In genomic region chr21:36989699-36990507, GRCh38 we compare ENCODE assay signal across 8 cellular contexts. TPM values are rescaled to one million over a fixed set of nuclear protein-coding genes. Genes with fewer than 3 reads are reported as not detected.
DNase-seq lines count a peak whose midpoint lies in the region; ATAC-seq and TF ChIP-seq lines count a peak whose summit lies in the region.

No MANE protein-coding gene starts in this region.

- H3K27me3 ChIP-seq in effector memory CD4-positive, alpha-beta T cell (replicated peaks; ENCODE audit: control insufficient read depth, insufficient read depth, low read length, poor library complexity, severe bottlenecking): no peaks in the 10 kb centered on the region
- H3K27me3 ChIP-seq in mesendoderm (ENCODE audit: insufficient read depth, low read length, poor library complexity): no peaks in the 10 kb centered on the region

- peak; percentile 93 for DNase-seq in Calu3
- peak; percentile 88 for DNase-seq in HT1080 (ENCODE audit: low read depth)
- DNase-seq in NOMO-1 (lab: John Stamatoyannopoulos, UW; ENCODE audit: unreplicated experiment in 2 of 2): peak; percentile 90 to 92
- peak; percentile 71 to 93 (median 80) for DNase-seq in activated CD8-positive, alpha-beta memory T cell treated with anti-CD3 and anti-CD28 coated beads for 48 hours (ENCODE audit: low read depth in 2 of 3, low spot score in 2 of 3)
- peak; percentile 65 to 81 (median 70) for DNase-seq in effector memory CD4-positive, alpha-beta T cell
- DNase-seq in mesendoderm: peak; percentile 92
- peak; percentile 82 for DNase-seq in stimulated activated CD8-positive, alpha-beta memory T cell treated with anti-CD3 and anti-CD28 coated beads, Interleukin-12 subunit alpha, Interleukin-12 subunit beta, amount 100 ng/mL, for 4 hours (ENCODE audit: low read depth)

- BruUV-seq in Calu3 (replicated peaks; lab: Mats Ljungman, UMichigan): no TSS peak

- no peak overlapping the region for H3K23ac ChIP-seq in mesendoderm (ENCODE audit: low read length)

- CTCF ChIA-PET in Calu3 (lab: Charles Lee): interaction anchor here (0.6 to 1.4 kb wide), 4 partner anchors 13 to 82 kb away, joined by 3 to 6 read pairs (median 3); partner anchors contain the start of gene HLCS

- no peaks in the 10 kb centered on the region for H3K79me2 ChIP-seq in mesendoderm (ENCODE audit: control insufficient read depth, insufficient read depth, low read length)

- no peaks in the 10 kb centered on the region for H3K36me3 ChIP-seq in effector memory CD4-positive, alpha-beta T cell (ENCODE audit: control insufficient read depth, insufficient read depth, low read length)
- no peaks in the 10 kb centered on the region for H3K36me3 ChIP-seq in mesendoderm (ENCODE audit: control insufficient read depth, insufficient read depth, low read length)

- ATAC-seq in GM21367 (IDR thresholded peaks at IDR 0.05; ENCODE audit: unreplicated experiment): peak; percentile 86

- peak overlapping the region; percentile 54 for H3K4me2 ChIP-seq in mesendoderm (ENCODE audit: low read length)

- H3K36me3 Mint-ChIP-seq in Calu3 (ENCODE audit: insufficient read depth, unreplicated experiment): peaks cover 12% of the 10 kb centered on the region

- intact Hi-C loops in Calu3 (cut with micrococcal nuclease; ENCODE audit: unreplicated experiment): no loop called here

- H3K27ac ChIP-seq in effector memory CD4-positive, alpha-beta T cell (ENCODE audit: insufficient read depth, low read length, poor library complexity, severe bottlenecking): peak overlapping the region; percentile 68
- H3K27ac ChIP-seq in mesendoderm (ENCODE audit: low read depth, low read length): peak overlapping the region; percentile 65

- H3K9me3 Mint-ChIP-seq in Calu3 (ENCODE audit: low read depth, unreplicated experiment): no peaks in the 10 kb centered on the region

- no peaks in the 10 kb centered on the region for H3K79me1 ChIP-seq in mesendoderm (ENCODE audit: low read length)

- H2BK5ac ChIP-seq in mesendoderm (ENCODE audit: low read length): no peak overlapping the region

- peak; percentile 45 for TF ChIP-seq CTCF in Calu3 (IDR thresholded peaks at IDR 0.05; ENCODE audit: unreplicated experiment)

- no peak overlapping the region for H4K5ac ChIP-seq in mesendoderm (ENCODE audit: low read length)

- H3K27me3 Mint-ChIP-seq in Calu3 (ENCODE audit: unreplicated experiment): no peaks in the 10 kb centered on the region

- peak overlapping the region; percentile 66 for H4K8ac ChIP-seq in mesendoderm (ENCODE audit: low read depth, low read length)

- H3K9me3 ChIP-seq in effector memory CD4-positive, alpha-beta T cell (ENCODE audit: control insufficient read depth, low read length): no peaks in the 10 kb centered on the region

- H3K4me1 Mint-ChIP-seq in Calu3 (ENCODE audit: low read depth, unreplicated experiment): peaks cover 9% of the 10 kb centered on the region

- peak overlapping the region; percentile 46 for H2BK120ac ChIP-seq in mesendoderm (ENCODE audit: low read depth, low read length)

- H3K4me1 ChIP-seq in effector memory CD4-positive, alpha-beta T cell (ENCODE audit: control insufficient read depth, insufficient read depth, low read length, poor library complexity, severe bottlenecking): peaks cover 3% of the 10 kb centered on the region
- peaks cover 7% of the 10 kb centered on the region for H3K4me1 ChIP-seq in mesendoderm (ENCODE audit: control insufficient read depth, low read depth, low read length)

- peak overlapping the region; percentile 71 for H3K18ac ChIP-seq in mesendoderm (ENCODE audit: low read length)

- no peak overlapping the region for H2BK15ac ChIP-seq in mesendoderm (replicated peaks; ENCODE audit: low read depth)

- H3K4me3 Mint-ChIP-seq in Calu3 (ENCODE audit: low read depth, unreplicated experiment): peak overlapping the region; percentile 81

- no peak overlapping the region for H3K4ac ChIP-seq in mesendoderm (ENCODE audit: low read depth, low read length)

- H3K9ac ChIP-seq in mesendoderm (ENCODE audit: low read length): peak overlapping the region; percentile 71

- no peak overlapping the region for H2AK5ac ChIP-seq in mesendoderm (ENCODE audit: low read length)

- no CpG with 5 or more reads among the region's 97 CpGs for WGBS in mesendoderm (ENCODE audit: extremely low coverage, insufficient coverage, low lambda C conversion rate)

- peak overlapping the region; percentile 67 for H3K4me3 ChIP-seq in effector memory CD4-positive, alpha-beta T cell (ENCODE audit: insufficient read depth, low read depth, low read length, poor library complexity, severe bottlenecking)
- H3K4me3 ChIP-seq in mesendoderm (ENCODE audit: low read length): peak overlapping the region; percentile 28

- peak overlapping the region; percentile 87 for H3K27ac Mint-ChIP-seq in Calu3 (ENCODE audit: unreplicated experiment)

- H3K56ac ChIP-seq in mesendoderm (ENCODE audit: low read length): peak overlapping the region; percentile 91

RNA-seq across cellular contexts. Expression of gene RIPPLY3, which starts 16.6 kb away (rescaled TPM):
- 0.17 and 0.40 TPM in 2 replicates for total RNA-seq in Calu3 (2022)
- total RNA-seq in HT1080 (2014; rRNA removed; shearing (Covaris generic)): not detected in 2 replicates
- polyA plus RNA-seq in HT1080 (2015; cell fraction: cytosol; rRNA removed): not detected in 2 replicates
- polyA plus RNA-seq in HT1080 (2015; cell fraction: nucleus; rRNA removed): not detected in 2 replicates
- polyA plus RNA-seq in mesendoderm (2013, experiment 1 of 2): 0.51 TPM
- 0.55 TPM for polyA plus RNA-seq in mesendoderm (2013, experiment 2 of 2)

RNA-seq across cellular contexts. Expression of gene HLCS, which starts 23.4 kb away (rescaled TPM):
- 18.4 and 19.0 TPM in 2 replicates for total RNA-seq in Calu3 (2022)
- 19.5 and 24.4 TPM in 2 replicates for total RNA-seq in HT1080 (2014; rRNA removed; shearing (Covaris generic))
- 13.7 and 16.1 TPM in 2 replicates for polyA plus RNA-seq in HT1080 (2015; cell fraction: cytosol; rRNA removed)
- 27.0 and 30.8 TPM in 2 replicates for polyA plus RNA-seq in HT1080 (2015; cell fraction: nucleus; rRNA removed)
- 4.7 TPM for polyA plus RNA-seq in mesendoderm (2013, experiment 1 of 2)
- polyA plus RNA-seq in mesendoderm (2013, experiment 2 of 2): 5.2 TPM

Comparison
In these comparisons a context has a peak if more than half of its experiments do, and no peak if none do; other contexts are left out.
1. Peak in every context shown above with its lines: DNase-seq, ATAC-seq, H3K4me3 ChIP-seq and H3K27ac ChIP-seq.